ENCODE assay signal across 1 cellular context in the genomic region with DNA sequence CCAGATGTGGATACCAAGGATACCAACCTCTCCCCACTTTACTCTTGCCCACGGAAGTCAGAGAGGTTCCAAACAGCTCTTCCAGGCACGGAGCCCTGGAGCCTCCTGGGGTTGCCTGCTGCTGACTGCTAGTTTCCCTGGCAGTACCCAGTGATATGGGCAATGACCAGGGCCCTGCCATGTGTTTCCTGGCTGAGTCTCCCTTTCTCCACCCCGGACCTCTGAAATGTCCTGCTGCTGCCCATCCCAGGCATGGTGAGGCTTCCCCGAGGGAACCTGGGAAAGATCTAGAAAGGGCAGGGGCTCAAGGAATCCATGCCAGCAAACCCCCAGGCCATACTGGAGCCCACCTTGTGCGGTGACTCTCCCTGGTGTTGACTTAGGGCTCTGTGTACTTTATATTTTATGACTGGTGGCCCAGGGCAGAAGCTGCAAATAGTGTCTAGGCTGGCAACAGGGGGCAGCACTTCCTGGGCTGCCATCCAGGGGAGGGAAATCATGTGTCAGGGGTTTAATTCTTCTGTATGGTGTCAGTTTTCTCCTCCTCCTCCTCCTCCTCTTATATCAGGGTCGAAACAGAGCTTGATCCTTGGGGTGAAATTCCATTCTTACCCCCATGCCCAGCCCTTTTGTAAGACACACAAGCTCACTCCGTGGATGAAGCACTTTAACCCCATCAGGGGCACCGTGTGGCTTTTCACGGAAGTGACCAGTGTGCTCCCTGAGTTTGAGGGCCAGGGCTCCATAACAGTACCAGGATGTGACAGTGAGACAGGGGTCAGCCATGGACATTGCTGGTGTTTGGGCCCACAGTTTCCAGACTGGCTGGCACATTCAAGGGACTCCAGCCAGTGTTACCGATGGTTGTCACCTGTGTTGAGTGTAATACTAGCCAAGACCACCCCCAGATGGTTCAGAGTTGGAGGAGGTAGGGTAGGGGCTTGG.
TF ChIP-seq lines count a peak whose summit lies in the region.

No MANE protein-coding gene starts in this region.

TF ChIP-seq in HCT116, 20 proteins besides CTCF, POLR2A, EP300 and RAD21:
- TF ChIP-seq SRF (IDR thresholded peaks at IDR 0.05; ENCODE audit: low read depth) (no peak), TCF7L2 (IDR thresholded peaks at IDR 0.05; ENCODE audit: borderline replicate concordance, extremely low read depth, insufficient read depth, insufficient read length) (no peak), ATF3 (IDR thresholded peaks at IDR 0.05) (no peak), MAX (IDR thresholded peaks at IDR 0.05) (no peak), SP1 (IDR thresholded peaks at IDR 0.05; ENCODE audit: low read depth) (no peak), ELF1 (IDR thresholded peaks at IDR 0.05; ENCODE audit: borderline replicate concordance, low read depth) (no peak), EZH2phosphoT487 (IDR thresholded peaks at IDR 0.05; ENCODE audit: borderline replicate concordance) (no peak), CBX3 (IDR thresholded peaks at IDR 0.05; ENCODE audit: low read depth) (no peak), ZNF274 (IDR thresholded peaks at IDR 0.05; ENCODE audit: low read depth, low read length) (no peak), ZFX (IDR thresholded peaks at IDR 0.05) (no peak), POLR2AphosphoS5 (IDR thresholded peaks at IDR 0.05; ENCODE audit: low read depth, low read length) (no peak)
- TF ChIP-seq, protein P1, sequence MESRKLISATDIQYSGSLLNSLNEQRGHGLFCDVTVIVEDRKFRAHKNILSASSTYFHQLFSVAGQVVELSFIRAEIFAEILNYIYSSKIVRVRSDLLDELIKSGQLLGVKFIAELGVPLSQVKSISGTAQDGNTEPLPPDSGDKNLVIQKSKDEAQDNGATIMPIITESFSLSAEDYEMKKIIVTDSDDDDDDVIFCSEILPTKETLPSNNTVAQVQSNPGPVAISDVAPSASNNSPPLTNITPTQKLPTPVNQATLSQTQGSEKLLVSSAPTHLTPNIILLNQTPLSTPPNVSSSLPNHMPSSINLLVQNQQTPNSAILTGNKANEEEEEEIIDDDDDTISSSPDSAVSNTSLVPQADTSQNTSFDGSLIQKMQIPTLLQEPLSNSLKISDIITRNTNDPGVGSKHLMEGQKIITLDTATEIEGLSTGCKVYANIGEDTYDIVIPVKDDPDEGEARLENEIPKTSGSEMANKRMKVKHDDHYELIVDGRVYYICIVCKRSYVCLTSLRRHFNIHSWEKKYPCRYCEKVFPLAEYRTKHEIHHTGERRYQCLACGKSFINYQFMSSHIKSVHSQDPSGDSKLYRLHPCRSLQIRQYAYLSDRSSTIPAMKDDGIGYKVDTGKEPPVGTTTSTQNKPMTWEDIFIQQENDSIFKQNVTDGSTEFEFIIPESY (IDR thresholded peaks at IDR 0.05; ENCODE audit: extremely low read depth, insufficient replicate concordance, low read length) = no peak
